In the genomic region with DNA sequence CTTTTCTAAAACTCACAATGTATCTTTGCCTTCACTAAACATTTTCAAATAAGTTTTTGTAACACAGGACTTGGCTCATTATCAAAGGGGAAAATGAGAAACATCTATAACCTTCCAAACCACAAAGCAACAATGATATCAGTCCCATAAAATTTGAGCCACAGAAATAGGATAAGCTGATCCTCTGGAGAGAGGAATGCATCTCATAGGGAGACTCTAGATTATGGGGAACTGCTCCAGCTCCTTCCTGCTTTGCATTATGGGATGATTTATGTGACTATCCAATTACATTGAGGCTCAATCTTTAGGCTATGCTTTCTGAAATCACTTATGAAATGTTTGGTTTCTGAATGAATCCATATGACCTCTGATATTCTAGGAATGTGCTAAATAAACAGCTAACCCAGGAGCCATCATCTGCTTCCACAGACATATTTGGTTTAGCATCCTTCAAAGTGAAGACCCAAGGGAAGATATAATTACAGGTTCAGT, we compare ENCODE assay signal across 14 cellular contexts.
DNase-seq lines count a peak whose midpoint lies in the region; FAIRE-seq and TF ChIP-seq lines count a peak whose summit lies in the region.
"Had no signal": no experiment of that assay in that cellular context is flagged by ENCODE, and none has a peak within 500 bp of the region (broad histone marks: within the 10 kb centered on the region; RNA-seq: fewer than 3 reads in every experiment).

No MANE protein-coding gene starts in this region.

- H3K27me3 Mint-ChIP-seq in MCF 10A (ENCODE audit: insufficient read depth, unreplicated experiment): no peaks in the 10 kb centered on the region
- H3K27me3 Mint-ChIP-seq: dendritic cell treated with granulocyte-macrophage colony-stimulating factor and Interleukin-4, amounts not matched to agents 40 ng/mL and 50 ng/mL, for 4 days had no signal

- TF ChIP-seq POLR2A in breast epithelium (IDR thresholded peaks at IDR 0.05): no peak

- no peak overlapping the region for H3K4me3 Mint-ChIP-seq in MCF 10A (ENCODE audit: unreplicated experiment)
- H3K4me3 Mint-ChIP-seq: dendritic cell treated with granulocyte-macrophage colony-stimulating factor and Interleukin-4, amounts not matched to agents 40 ng/mL and 50 ng/mL, for 4 days had no signal

- TF ChIP-seq CTCF in MCF 10A (IDR thresholded peaks at IDR 0.05; ENCODE audit: unreplicated experiment) (no peak), breast epithelium (IDR thresholded peaks at IDR 0.05) (no peak), ascending aorta (IDR thresholded peaks at IDR 0.05) (no peak)

- H3K4me1 ChIP-seq in breast epithelium (peaks cover 0 to 3% of the 10 kb centered on the region in 2 donors), ascending aorta (peaks cover 6 to 27% of the 10 kb centered on the region in 2 donors)

- H3K4me3 ChIP-seq in breast epithelium: no peak overlapping the region
- H3K4me3 ChIP-seq in ascending aorta: no peak overlapping the region

- BruUV-seq in MCF 10A (replicated peaks; lab: Mats Ljungman, UMichigan): no TSS peak

- CTCF ChIA-PET in MCF 10A (lab: Yijun Ruan, JAX): interaction anchor here (0.9 kb wide), 1 partner anchor 173 kb away, joined by 3 read pairs; no protein-coding TSS in a partner anchor

- peaks cover 49% of the 10 kb centered on the region for H3K4me1 Mint-ChIP-seq in MCF 10A (ENCODE audit: insufficient read depth, unreplicated experiment)

- H3K27ac ChIP-seq in breast epithelium (peak overlapping the region in 1 of 2 donors; percentile 21), ascending aorta (no peak overlapping the region)

- no peaks in the 10 kb centered on the region for H3K9me3 Mint-ChIP-seq in MCF 10A (ENCODE audit: unreplicated experiment)
- H3K9me3 Mint-ChIP-seq: dendritic cell treated with granulocyte-macrophage colony-stimulating factor and Interleukin-4, amounts not matched to agents 40 ng/mL and 50 ng/mL, for 4 days had no signal

- H3K36me3 ChIP-seq in breast epithelium (no peaks in the 10 kb centered on the region), ascending aorta (no peaks in the 10 kb centered on the region)

- no peaks in the 10 kb centered on the region for H3K27me3 ChIP-seq in breast epithelium
- no peaks in the 10 kb centered on the region for H3K27me3 ChIP-seq in ascending aorta

- no peak overlapping the region for H3K27ac Mint-ChIP-seq in MCF 10A (ENCODE audit: low read depth, unreplicated experiment)
- H3K27ac Mint-ChIP-seq: dendritic cell treated with granulocyte-macrophage colony-stimulating factor and Interleukin-4, amounts not matched to agents 40 ng/mL and 50 ng/mL, for 4 days had no signal

- peak; percentile 42 for FAIRE-seq in urothelium cell line (lab: Jason Lieb, UNC)
- FAIRE-seq: G401.6 had no signal

- POLR2A ChIA-PET in MCF 10A (lab: Yijun Ruan, JAX): no interaction called here

- H3K9me3 ChIP-seq in breast epithelium (no peaks in the 10 kb centered on the region), ascending aorta (no peaks in the 10 kb centered on the region)

- peaks cover 7% of the 10 kb centered on the region for H3K36me3 Mint-ChIP-seq in MCF 10A (ENCODE audit: insufficient read depth, unreplicated experiment)

- intact Hi-C loops in MCF 10A (cut with micrococcal nuclease): no loop called here
- intact Hi-C loops in breast epithelium (cut with DNase I; ENCODE audit: low total_unique reads): no loop called here
- intact Hi-C loops in ascending aorta (cut with DNase I): no loop called here

- peak; percentile 30 for DNase-seq in MCF 10A (ENCODE audit: unreplicated experiment)
- no peak for DNase-seq in breast epithelium (ENCODE audit: low spot score in 2 of 2)
- DNase-seq in SW480 (ENCODE audit: low spot score): peak; percentile 39
- peak; percentile 89 for DNase-seq in fibroblast of the conjunctiva (ENCODE audit: low read depth)
- peak; percentile 62 for DNase-seq in urothelium cell line (ENCODE audit: low spot score)
- DNase-seq in ascending aorta (ENCODE audit: low spot score in 2 of 2): no peak
- DNase-seq in NCI-H524 (lab: John Stamatoyannopoulos, UW): no peak
- no peak for DNase-seq in occipital lobe (lab: John Stamatoyannopoulos, UW)
- DNase-seq: activated CD4-positive, alpha-beta T cell treated with anti-CD3 and anti-CD28 coated beads for 48 hours; activated effector memory CD4-positive, alpha-beta T cell treated with Interleukin-2 at 50 U/mL for 16 hours; AML-193; NCI-H82 had no signal

Comparison
In these comparisons a context has a peak if more than half of its experiments do, and no peak if none do; other contexts are left out.
1. DNase-seq: peak in MCF 10A (single experiment), SW480 (single experiment), fibroblast of the conjunctiva (single experiment) and urothelium cell line (single experiment); none in breast epithelium (0 of 2), ascending aorta (0 of 2), NCI-H524 (0 of 2) and occipital lobe (single experiment).